8 cellular contexts compared by ENCODE assay signal in genomic region chr17:40139566-40140058, GRCh38. TPM values are rescaled to one million over a fixed set of nuclear protein-coding genes. Genes with fewer than 3 reads are reported as not detected.
DNase-seq lines count a peak whose midpoint lies in the region; ATAC-seq and TF ChIP-seq lines count a peak whose summit lies in the region.

No MANE protein-coding gene starts in this region.

- no peaks in the 10 kb centered on the region for H3K9me3 Mint-ChIP-seq in activated naive CD4-positive, alpha-beta T cell treated with anti-CD3 and anti-CD28 coated beads, Interleukin-2, amount 50 U/mL, for 24 hours

- peak; percentile 12 for ATAC-seq in HG03457 (IDR thresholded peaks at IDR 0.05; ENCODE audit: unreplicated experiment)
- peak; percentile 19 for ATAC-seq in body of pancreas

- peaks cover 7% of the 10 kb centered on the region for H3K36me3 Mint-ChIP-seq in activated naive CD4-positive, alpha-beta T cell treated with anti-CD3 and anti-CD28 coated beads, Interleukin-2, amount 50 U/mL, for 24 hours

- no peaks in the 10 kb centered on the region for H3K9me3 ChIP-seq in body of pancreas
- no peaks in the 10 kb centered on the region for H3K9me3 ChIP-seq in liver (ENCODE audit: control insufficient read depth in 4 of 4, low read length in 3 of 4)
- no peaks in the 10 kb centered on the region for H3K9me3 ChIP-seq in thyroid gland

- 3% methylated on average over 14 of the region's 14 CpGs for WGBS in body of pancreas, 2 donors
- 9% methylated on average over 14 of the region's 14 CpGs for WGBS in liver
- WGBS in thyroid gland, 2 donors, result 8 to 11% methylated on average over 14 of the region's 14 CpGs

- H3K4me3 ChIP-seq in body of pancreas, result peak overlapping the region; percentile 10 to 18
- H3K4me3 ChIP-seq in liver (ENCODE audit: low read depth in 1 of 3, low read length in 3 of 3), result peak overlapping the region; percentile 46 to 75 (median 51)
- H3K4me3 ChIP-seq in thyroid gland (replicated peaks in 1 of 3), result peak overlapping the region; percentile 0 to 57 (median 41)

- TF ChIP-seq POLR2A in body of pancreas (IDR thresholded peaks at IDR 0.05), result no peak
- no peak for TF ChIP-seq POLR2A in thyroid gland (IDR thresholded peaks at IDR 0.05)

- TF ChIP-seq CTCF in body of pancreas (IDR thresholded peaks at IDR 0.05) (no peak), liver (IDR thresholded peaks at IDR 0.05; ENCODE audit: low read depth, low read length, missing input control) (no peak), thyroid gland (IDR thresholded peaks at IDR 0.05) (peak in 1 of 6 experiments; percentile 19)

- H3K27me3 Mint-ChIP-seq in activated naive CD4-positive, alpha-beta T cell treated with anti-CD3 and anti-CD28 coated beads, Interleukin-2, amount 50 U/mL, for 24 hours, result no peaks in the 10 kb centered on the region

- DNase-seq in activated naive CD4-positive, alpha-beta T cell treated with Interleukin-2 at 50 U/mL for 16 hours, result no peak
- DNase-seq in body of pancreas (peak; percentile 34 to 40 (median 36)), thyroid gland (peak; percentile 44 to 54), DMS114 treated with DMSO at 0.1 percent for 48 hours (lab: John Stamatoyannopoulos, UW; ENCODE audit: unreplicated experiment) (no peak), NCI-H524 treated with DMSO at 0.1 percent for 48 hours (lab: John Stamatoyannopoulos, UW) (no peak)

- H3K9ac ChIP-seq in liver (ENCODE audit: low read depth in 1 of 2, low read length in 2 of 2), result peak overlapping the region; percentile 88 to 96

- H3K4me3 Mint-ChIP-seq in activated naive CD4-positive, alpha-beta T cell treated with anti-CD3 and anti-CD28 coated beads, Interleukin-2, amount 50 U/mL, for 24 hours, result peak overlapping the region; percentile 89

- peak overlapping the region; percentile 97 for H3K27ac Mint-ChIP-seq in activated naive CD4-positive, alpha-beta T cell treated with anti-CD3 and anti-CD28 coated beads, Interleukin-2, amount 50 U/mL, for 24 hours

- H3K27ac ChIP-seq in body of pancreas (peak overlapping the region; percentile 95 to 99 (median 97)), liver (ENCODE audit: low read depth in 1 of 2, low read length in 2 of 2) (peak overlapping the region; percentile 92 to 94), thyroid gland (peak overlapping the region; percentile 93 to 99 (median 97))

- H3K4me1 Mint-ChIP-seq in activated naive CD4-positive, alpha-beta T cell treated with anti-CD3 and anti-CD28 coated beads, Interleukin-2, amount 50 U/mL, for 24 hours, result peaks cover 38% of the 10 kb centered on the region

- no peak for TF ChIP-seq RAD21 in liver (IDR thresholded peaks at IDR 0.05)

- no peaks in the 10 kb centered on the region for H3K27me3 ChIP-seq in body of pancreas
- H3K27me3 ChIP-seq in liver (ENCODE audit: control insufficient read depth in 4 of 4, insufficient read depth in 4 of 4, low read length in 3 of 4), result no peaks in the 10 kb centered on the region
- no peaks in the 10 kb centered on the region for H3K27me3 ChIP-seq in thyroid gland

- intact Hi-C loops in body of pancreas (cut with DNase I), result no loop called here
- intact Hi-C loops in thyroid gland (cut with DNase I), result no loop called here

- H3K4me1 ChIP-seq in body of pancreas (peaks cover 33% of the 10 kb centered on the region), liver (ENCODE audit: control insufficient read depth in 4 of 4, insufficient read depth in 4 of 4, low read length in 3 of 4) (peaks cover 0 to 16% (median 8%) of the 10 kb centered on the region in 4 donors), thyroid gland (peaks cover 20 to 30% of the 10 kb centered on the region in 2 donors)

- H3K36me3 ChIP-seq in body of pancreas (replicated peaks in 1 of 2; ENCODE audit: insufficient read depth in 1 of 2, low read depth in 2 of 2), result peaks cover 0 to 3% of the 10 kb centered on the region in 2 donors
- peaks cover 9 to 23% (median 18%) of the 10 kb centered on the region in 4 donors for H3K36me3 ChIP-seq in liver (ENCODE audit: control insufficient read depth in 4 of 4, insufficient read depth in 3 of 4, low read depth in 1 of 4, low read length in 3 of 4)
- H3K36me3 ChIP-seq in thyroid gland, result peaks cover 6 to 21% of the 10 kb centered on the region in 2 donors

TF ChIP-seq in liver, 16 proteins besides CTCF, POLR2A, EP300 and RAD21:
- no peak for TF ChIP-seq MAX (IDR thresholded peaks at IDR 0.05)
- peak; percentile 50 for TF ChIP-seq NR2F2 (IDR thresholded peaks at IDR 0.05)

RNA-seq across cellular contexts. Expression of gene CASC3, which starts 0.7 kb away (rescaled TPM):
- 10 to 100 TPM; 51.7 to 59.4 TPM for total RNA-seq in body of pancreas
- total RNA-seq in liver, result 10 to 100 TPM; 17.1 to 17.9 TPM
- polyA plus RNA-seq in liver, result 10 to 100 TPM; 11.4 to 12.9 TPM
- total RNA-seq in thyroid gland, result 100 to 1,000 TPM in 1 of 4 donors, 10 to 100 TPM in 3; 88.2 to 103 (median 95.5) TPM

RNA-seq across cellular contexts. Expression of gene MSL1, which starts 17.8 kb away (rescaled TPM):
- total RNA-seq in body of pancreas (100 to 1,000 TPM in 1 of 2 donors, 10 to 100 TPM in 1; 75.5 to 157 TPM), liver (10 to 100 TPM; 24.0 to 43.7 TPM), thyroid gland (100 to 1,000 TPM in 1 of 4 donors, 10 to 100 TPM in 3; 69.9 to 101 (median 80.4) TPM)
- 10 to 100 TPM in 1 of 2 donors, 1 to 10 TPM in 1; 7.9 to 23.1 TPM for polyA plus RNA-seq in liver

RNA-seq across cellular contexts. Expression of gene RAPGEFL1, which starts 37.7 kb away (rescaled TPM):
- total RNA-seq in body of pancreas, result 1 to 10 TPM; 7.0 to 7.3 TPM
- 1 to 10 TPM; 1.9 to 3.2 TPM for total RNA-seq in liver
- polyA plus RNA-seq in liver, result under 1 TPM; 0.82 to 0.98 TPM
- total RNA-seq in thyroid gland, result 1 to 10 TPM; 1.3 to 5.2 (median 4.1) TPM

RNA-seq across cellular contexts. Expression of gene NR1D1, which starts 39.2 kb away (rescaled TPM):
- total RNA-seq in body of pancreas (1 to 10 TPM; 2.3 to 5.9 TPM), liver (1 to 10 TPM in 1 of 2 donors, under 1 TPM in 1; 0.84 to 2.3 TPM), thyroid gland (1 to 10 TPM; 3.4 to 9.9 (median 5.1) TPM)
- 10 to 100 TPM in 1 of 2 donors, 1 to 10 TPM in 1; 8.8 to 13.7 TPM for polyA plus RNA-seq in liver

Comparison
In these comparisons a context has a peak if more than half of its experiments do, and no peak if none do; other contexts are left out.
1. DNase-seq: peak in body of pancreas (4 of 4) and thyroid gland (2 of 2); none in activated naive CD4-positive, alpha-beta T cell treated with Interleukin-2 at 50 U/mL for 16 hours (single experiment), DMS114 treated with DMSO at 0.1 percent for 48 hours (single experiment) and NCI-H524 treated with DMSO at 0.1 percent for 48 hours (single experiment).
2. Peak in every context shown above with its lines, with median percentiles within 50 percentile points of each other: H3K27ac ChIP-seq and H3K4me3 ChIP-seq.